ENCODE assay signal across 9 cellular contexts in the genomic region with DNA sequence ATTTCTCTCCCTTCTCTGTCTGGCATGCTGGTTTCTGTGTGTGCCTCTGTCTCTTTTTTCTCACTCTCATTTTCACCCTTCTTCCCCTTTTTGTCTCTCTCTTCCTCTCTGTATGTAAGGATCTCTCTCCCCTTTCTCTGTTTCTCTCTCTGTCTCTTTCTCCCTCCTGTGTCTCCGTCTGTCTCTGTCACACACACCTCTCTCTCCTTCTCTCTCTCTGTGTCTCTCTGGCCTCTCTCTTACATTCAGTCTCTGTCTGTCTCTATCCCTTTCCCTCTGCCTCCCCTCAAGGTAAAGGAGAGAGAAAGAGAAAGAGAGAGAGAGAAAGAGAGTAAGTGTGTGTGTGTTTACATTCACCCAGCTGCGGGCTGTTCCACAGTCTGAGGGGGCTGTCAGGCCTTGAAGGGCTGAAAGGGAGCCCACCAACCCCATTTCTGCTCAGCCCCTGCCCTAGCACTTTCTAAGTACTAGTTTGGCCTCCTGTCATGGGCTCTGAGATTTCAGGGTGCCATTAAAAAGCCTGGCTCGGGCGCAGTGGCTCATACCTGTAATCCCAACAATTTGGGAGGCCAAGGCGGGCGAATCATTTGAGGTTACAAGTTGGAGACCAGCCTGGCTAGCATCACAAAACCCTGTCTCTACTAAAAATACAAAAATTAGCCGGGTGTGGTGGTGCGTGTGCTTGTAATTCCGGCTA. TPM values are rescaled to one million over a fixed set of nuclear protein-coding genes. Genes with fewer than 3 reads are reported as not detected.
DNase-seq lines count a peak whose midpoint lies in the region; ATAC-seq and TF ChIP-seq lines count a peak whose summit lies in the region.
"Had no signal": no experiment of that assay in that cellular context is flagged by ENCODE, and none has a peak within 500 bp of the region (broad histone marks: within the 10 kb centered on the region; RNA-seq: fewer than 3 reads in every experiment).

No MANE protein-coding gene starts in this region.

- CTCF ChIA-PET in HEK293 (lab: Yijun Ruan, JAX) = interaction anchor here (0.6 to 1.9 kb wide), 22 partner anchors 8 to 1602 kb away, joined by 3 to 18 read pairs (median 4); a partner anchor contains a TSS

- peak overlapping the region; percentile 75 for H3K4me3 ChIP-seq in CD4-positive, CD25-positive, alpha-beta regulatory T cell (ENCODE audit: low read depth, low read length)
- no peak overlapping the region for H3K4me3 ChIP-seq in HEK293 (ENCODE audit: low read depth, low read length)
- no peak overlapping the region for H3K4me3 ChIP-seq in aorta (ENCODE audit: low read length in 2 of 2)

- H3K36me3 ChIP-seq in CD4-positive, CD25-positive, alpha-beta regulatory T cell (ENCODE audit: control insufficient read depth, insufficient read depth, low read length) = no peaks in the 10 kb centered on the region
- H3K36me3 ChIP-seq in HEK293 (ENCODE audit: control insufficient read depth in 2 of 2, insufficient read depth in 1 of 2, low read length in 2 of 2) (no peaks in the 10 kb centered on the region), aorta (ENCODE audit: control insufficient read depth in 1 of 2, insufficient read depth in 2 of 2, low read length in 1 of 2) (no peaks in the 10 kb centered on the region)

- ATAC-seq in CD4-positive, CD25-positive, alpha-beta regulatory T cell (ENCODE audit: low read depth in 2 of 2) = no peak
- ATAC-seq in activated naive CD4-positive, alpha-beta T cell treated with anti-CD3 and anti-CD28 coated beads, Interleukin-2, amount 50 U/mL, for 72 hours = peak in 1 of 2 donors; percentile 25
- ATAC-seq in naive B cell (ENCODE audit: low read depth in 2 of 2) (peak; percentile 17 to 27), HG02973 (IDR thresholded peaks at IDR 0.05; ENCODE audit: unreplicated experiment) (no peak), aorta (ENCODE audit: low FRiP score) (no peak), HG03159 (IDR thresholded peaks at IDR 0.05; ENCODE audit: unreplicated experiment) (no peak)

- no peak for TF ChIP-seq CTCF in HEK293 (tag by site-specific recombination; IDR thresholded peaks at IDR 0.05)

- H3K4me1 Mint-ChIP-seq in CD4-positive, CD25-positive, alpha-beta regulatory T cell = peaks cover 4 to 15% (median 4%) of the 10 kb centered on the region in 4 donors
- H3K4me1 Mint-ChIP-seq in naive B cell = peaks cover 14 to 23% (median 15%) of the 10 kb centered on the region in 3 donors

- H3K27ac ChIP-seq in CD4-positive, CD25-positive, alpha-beta regulatory T cell (ENCODE audit: insufficient read depth, low read length, poor library complexity, severe bottlenecking) = peak overlapping the region; percentile 51
- H3K27ac ChIP-seq in HEK293 (ENCODE audit: extremely low read depth, low read depth, low read length) = peak overlapping the region; percentile 29; the same call in 1 of the 2 replicates
- peak overlapping the region in 1 of 2 donors; percentile 85 for H3K27ac ChIP-seq in aorta (ENCODE audit: low read depth in 1 of 2, low read length in 2 of 2)

- 57 to 64% methylated on average over 9 of the region's 9 CpGs for WGBS in aorta, 2 donors

- H3K4me1 ChIP-seq in CD4-positive, CD25-positive, alpha-beta regulatory T cell (ENCODE audit: control insufficient read depth, insufficient read depth, low read length, poor library complexity, severe bottlenecking) = peaks cover 12% of the 10 kb centered on the region
- H3K4me1 ChIP-seq in HEK293 (ENCODE audit: control insufficient read depth, insufficient read depth, low read length) (no peaks in the 10 kb centered on the region), aorta (ENCODE audit: control insufficient read depth in 1 of 2, insufficient read depth in 2 of 2, low read length in 2 of 2) (no peaks in the 10 kb centered on the region)

- intact Hi-C loops in aorta (cut with DNase I) = no loop called here

- H3K9me3 ChIP-seq in CD4-positive, CD25-positive, alpha-beta regulatory T cell (ENCODE audit: control insufficient read depth in 2 of 2, low read length in 2 of 2) = no peaks in the 10 kb centered on the region
- no peaks in the 10 kb centered on the region for H3K9me3 ChIP-seq in HEK293 (ENCODE audit: control insufficient read depth, insufficient read depth, low read depth, low read length)
- no peaks in the 10 kb centered on the region for H3K9me3 ChIP-seq in aorta (ENCODE audit: control insufficient read depth, low read length)

- no peaks in the 10 kb centered on the region for H3K36me3 Mint-ChIP-seq in CD4-positive, CD25-positive, alpha-beta regulatory T cell
- H3K36me3 Mint-ChIP-seq in activated naive CD4-positive, alpha-beta T cell treated with anti-CD3 and anti-CD28 coated beads, Interleukin-2, amount 50 U/mL, for 72 hours = no peaks in the 10 kb centered on the region
- H3K36me3 Mint-ChIP-seq in naive B cell = no peaks in the 10 kb centered on the region

- H3K27me3 Mint-ChIP-seq in CD4-positive, CD25-positive, alpha-beta regulatory T cell = no peaks in the 10 kb centered on the region
- H3K27me3 Mint-ChIP-seq in naive B cell = no peaks in the 10 kb centered on the region

- H3K4me3 Mint-ChIP-seq in CD4-positive, CD25-positive, alpha-beta regulatory T cell = peak overlapping the region; percentile 73 to 90 (median 86)
- H3K4me3 Mint-ChIP-seq in naive B cell = peak overlapping the region; percentile 74 to 92 (median 90)

- DNase-seq in CD4-positive, CD25-positive, alpha-beta regulatory T cell = peak in 1 of 3 donors; percentile 12
- no peak for DNase-seq in activated naive CD4-positive, alpha-beta T cell treated with anti-CD3 and anti-CD28 coated beads, Interleukin-2, amount 50 U/mL, for 72 hours (ENCODE audit: low spot score in 2 of 2)
- no peak for DNase-seq in naive B cell
- no peak for DNase-seq in NK-92 treated with Interleukin-12 subunit alpha and Interleukin-12 subunit beta, amount 100 ng/mL, for 24 hours (lab: John Stamatoyannopoulos, UW)
- DNase-seq in aorta = no peak
- DNase-seq: dermis blood vessel endothelial cell had no signal

- H3K9me3 Mint-ChIP-seq in CD4-positive, CD25-positive, alpha-beta regulatory T cell = no peaks in the 10 kb centered on the region
- H3K9me3 Mint-ChIP-seq in activated naive CD4-positive, alpha-beta T cell treated with anti-CD3 and anti-CD28 coated beads, Interleukin-2, amount 50 U/mL, for 72 hours = no peaks in the 10 kb centered on the region
- peaks cover 0 to 2% (median 0%) of the 10 kb centered on the region in 7 donors for H3K9me3 Mint-ChIP-seq in naive B cell

- POLR2A ChIA-PET in HEK293 (lab: Yijun Ruan, JAX) = interaction anchor here (1.1 to 2.7 kb wide), 4 partner anchors 8 to 77 kb away, joined by 3 to 44 read pairs (median 4); a partner anchor contains a TSS

- H3K27ac Mint-ChIP-seq in CD4-positive, CD25-positive, alpha-beta regulatory T cell = peak overlapping the region; percentile 93 to 100 (median 95)
- peak overlapping the region; percentile 83 to 89 for H3K27ac Mint-ChIP-seq in activated naive CD4-positive, alpha-beta T cell treated with anti-CD3 and anti-CD28 coated beads, Interleukin-2, amount 50 U/mL, for 72 hours
- peak overlapping the region; percentile 62 to 97 (median 86) for H3K27ac Mint-ChIP-seq in naive B cell

- no peaks in the 10 kb centered on the region for H3K27me3 ChIP-seq in CD4-positive, CD25-positive, alpha-beta regulatory T cell (ENCODE audit: control insufficient read depth, insufficient read depth, low read length)
- no peaks in the 10 kb centered on the region for H3K27me3 ChIP-seq in aorta (ENCODE audit: control insufficient read depth in 1 of 2, insufficient read depth in 2 of 2, low read length in 1 of 2)

TF ChIP-seq in HEK293, 187 proteins besides CTCF, POLR2A, EP300 and RAD21 (continues in another document):
- no peak for TF ChIP-seq ZNF302 (tag by site-specific recombination; IDR thresholded peaks at IDR 0.05; ENCODE audit: low read depth)
- TF ChIP-seq, protein P1, sequence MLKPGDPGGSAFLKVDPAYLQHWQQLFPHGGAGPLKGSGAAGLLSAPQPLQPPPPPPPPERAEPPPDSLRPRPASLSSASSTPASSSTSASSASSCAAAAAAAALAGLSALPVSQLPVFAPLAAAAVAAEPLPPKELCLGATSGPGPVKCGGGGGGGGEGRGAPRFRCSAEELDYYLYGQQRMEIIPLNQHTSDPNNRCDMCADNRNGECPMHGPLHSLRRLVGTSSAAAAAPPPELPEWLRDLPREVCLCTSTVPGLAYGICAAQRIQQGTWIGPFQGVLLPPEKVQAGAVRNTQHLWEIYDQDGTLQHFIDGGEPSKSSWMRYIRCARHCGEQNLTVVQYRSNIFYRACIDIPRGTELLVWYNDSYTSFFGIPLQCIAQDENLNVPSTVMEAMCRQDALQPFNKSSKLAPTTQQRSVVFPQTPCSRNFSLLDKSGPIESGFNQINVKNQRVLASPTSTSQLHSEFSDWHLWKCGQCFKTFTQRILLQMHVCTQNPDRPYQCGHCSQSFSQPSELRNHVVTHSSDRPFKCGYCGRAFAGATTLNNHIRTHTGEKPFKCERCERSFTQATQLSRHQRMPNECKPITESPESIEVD (tag by site-specific recombination; IDR thresholded peaks at IDR 0.05) = no peak
- no peak for TF ChIP-seq ZNF37A (tag by site-specific recombination; IDR thresholded peaks at IDR 0.05)
- TF ChIP-seq ZNF121 (tag by site-specific recombination; IDR thresholded peaks at IDR 0.05) = no peak
- TF ChIP-seq FEZF1 (tag by site-specific recombination; IDR thresholded peaks at IDR 0.05) = no peak
- TF ChIP-seq ZNF202 (tag by site-specific recombination; IDR thresholded peaks at IDR 0.05; ENCODE audit: borderline replicate concordance) = 0 out of 2 replicates have a peak, but pooled peaks have one; percentile 57
- TF ChIP-seq ZNF571 (tag by site-specific recombination; IDR thresholded peaks at IDR 0.05) = no peak

RNA-seq across cellular contexts. Expression of a gene that starts 9.6 kb away (rescaled TPM):
- total RNA-seq in CD4-positive, CD25-positive, alpha-beta regulatory T cell = 333 TPM
- 10 to 100 TPM; 10.1 to 15.6 (median 13.7) TPM for polyA plus RNA-seq in CD4-positive, CD25-positive, alpha-beta regulatory T cell
- total RNA-seq in activated naive CD4-positive, alpha-beta T cell treated with anti-CD3 and anti-CD28 coated beads, Interleukin-2, amount 50 U/mL, for 72 hours = 10 to 100 TPM; 49.6 to 97.4 TPM
- polyA plus RNA-seq in naive B cell (ENCODE audit: low read depth in 6 of 6) = 10 to 100 TPM; 10.9 to 24.0 (median 14.5) TPM
- 10 to 100 TPM; 65.0 to 89.3 TPM for total RNA-seq in aorta
- polyA plus RNA-seq in aorta = 100 to 1,000 TPM in 1 of 2 donors, 10 to 100 TPM in 1; 29.3 to 256 TPM

RNA-seq across cellular contexts. Expression of a gene that starts 21.4 kb away (rescaled TPM):
- total RNA-seq in CD4-positive, CD25-positive, alpha-beta regulatory T cell = 14.1 TPM
- polyA plus RNA-seq in CD4-positive, CD25-positive, alpha-beta regulatory T cell = 1 to 10 TPM in 3 of 4 donors, under 1 TPM in 1; 0.81 to 2.2 (median 1.6) TPM
- 10 to 100 TPM; 25.1 to 26.0 TPM for total RNA-seq in activated naive CD4-positive, alpha-beta T cell treated with anti-CD3 and anti-CD28 coated beads, Interleukin-2, amount 50 U/mL, for 72 hours
- 1 to 10 TPM in 5 of 6 donors, not detected in 1; 1.2 to 3.8 (median 2.2) TPM for polyA plus RNA-seq in naive B cell (ENCODE audit: low read depth in 6 of 6)
- total RNA-seq in aorta = 10 to 100 TPM; 16.6 to 27.7 TPM
- 1 to 10 TPM; 1.6 to 9.4 TPM for polyA plus RNA-seq in aorta

RNA-seq across cellular contexts. Expression of a gene that starts 24.0 kb away (rescaled TPM):
- not detected for total RNA-seq in CD4-positive, CD25-positive, alpha-beta regulatory T cell
- polyA plus RNA-seq in CD4-positive, CD25-positive, alpha-beta regulatory T cell = not detected
- under 1 TPM; 0.11 to 0.14 TPM for total RNA-seq in activated naive CD4-positive, alpha-beta T cell treated with anti-CD3 and anti-CD28 coated beads, Interleukin-2, amount 50 U/mL, for 72 hours
- polyA plus RNA-seq in naive B cell (ENCODE audit: low read depth in 6 of 6) = not detected
- 1 to 10 TPM; 4.0 to 7.1 TPM for total RNA-seq in aorta
- 1 to 10 TPM in 1 of 2 donors, under 1 TPM in 1; under 0.01 to 1.6 TPM for polyA plus RNA-seq in aorta

Comparison
In these comparisons a context has a peak if more than half of its experiments do, and no peak if none do; other contexts are left out.
1. ATAC-seq: peak in naive B cell (2 of 2); none in CD4-positive, CD25-positive, alpha-beta regulatory T cell (0 of 2), HG02973 (single experiment), aorta (single experiment) and HG03159 (single experiment).
2. Peak in every context shown above with its lines, with median percentiles within 50 percentile points of each other: H3K27ac Mint-ChIP-seq.